Comparison of ENCODE assay signal across 8 cellular contexts in genomic region chr1:224168859-224169380, GRCh38. TPM values are rescaled to one million over a fixed set of nuclear protein-coding genes. Genes with fewer than 3 reads are reported as not detected.
DNase-seq lines count a peak whose midpoint lies in the region; ATAC-seq and TF ChIP-seq lines count a peak whose summit lies in the region.

No MANE protein-coding gene starts in this region.

- POLR2A ChIA-PET in AG04450 (lab: Yijun Ruan, JAX) = interaction anchor here (0.7 kb wide), 1 partner anchor 14 kb away, joined by 3 read pairs; the partner anchor contains the start of gene DEGS1

- H3K4me3 ChIP-seq in AG04450 (ENCODE audit: low read depth, low read length) = no peak overlapping the region
- no peak overlapping the region for H3K4me3 ChIP-seq in BE2C (ENCODE audit: low read depth, low read length)

- no peaks in the 10 kb centered on the region for H3K36me3 ChIP-seq in BE2C

- H3K4me1 ChIP-seq in BE2C = no peaks in the 10 kb centered on the region

- TF ChIP-seq CTCF in AG04450 (IDR thresholded peaks at IDR 0.05; ENCODE audit: low read depth, low read length) (no peak), BE2C (IDR thresholded peaks at IDR 0.05; ENCODE audit: low read depth, low read length) (no peak)

- CTCF ChIA-PET in AG04450 (lab: Charles Lee) = interaction anchor here (0.7 to 1.8 kb wide), 4 partner anchors 9 to 1896 kb away, joined by 3 to 8 read pairs (median 6); no protein-coding TSS in a partner anchor

- ATAC-seq in GM18870 (IDR thresholded peaks at IDR 0.05; ENCODE audit: unreplicated experiment) (peak; percentile 96), HG03025 (IDR thresholded peaks at IDR 0.05; ENCODE audit: low FRiP score, unreplicated experiment) (peak; percentile 78), esophagus mucosa (peak; percentile 58)

- no peaks in the 10 kb centered on the region for H3K9me3 ChIP-seq in AG04450 (ENCODE audit: control insufficient read depth, insufficient read depth, low read length)
- H3K9me3 ChIP-seq in BE2C = no peaks in the 10 kb centered on the region

- H3K27ac ChIP-seq in AG04450 (ENCODE audit: low read depth, low read length) = peak overlapping the region; percentile 55

- DNase-seq in AG04450 (ENCODE audit: low read depth, low spot score) = no peak
- DNase-seq in RPMI7951 (ENCODE audit: low read depth) = peak; percentile 95
- DNase-seq in pons (ENCODE audit: low spot score) = peak; percentile 74
- no peak for DNase-seq in iPS-NIHi7 (ENCODE audit: extremely low spot score)
- DNase-seq in BE2C = no peak

- H3K27me3 ChIP-seq in AG04450 (ENCODE audit: control insufficient read depth, insufficient read depth, low read length) (no peaks in the 10 kb centered on the region), BE2C (no peaks in the 10 kb centered on the region)

RNA-seq across cellular contexts. Expression of gene DEGS1, which starts 14.1 kb away (rescaled TPM):
- polyA plus RNA-seq in AG04450 (2011; rRNA removed) = 144 and 193 TPM in 2 replicates
- polyA minus RNA-seq in AG04450 (2011; rRNA and poly(A)+ RNA removed) = 37.3 and 69.9 TPM in 2 replicates
- 152 and 158 TPM in 2 replicates for total RNA-seq in RPMI7951 (2014; rRNA removed; shearing (Covaris generic))
- total RNA-seq in esophagus mucosa = 31.3 TPM
- polyA plus RNA-seq in BE2C (2012; ENCODE audit: insufficient read depth, insufficient read length, low read depth) = 64.6 TPM

RNA-seq across cellular contexts. Expression of gene FBXO28, which starts 55.0 kb away (rescaled TPM):
- 20.2 and 27.2 TPM in 2 replicates for polyA plus RNA-seq in AG04450 (2011; rRNA removed)
- polyA minus RNA-seq in AG04450 (2011; rRNA and poly(A)+ RNA removed) = 20.1 and 34.1 TPM in 2 replicates
- total RNA-seq in RPMI7951 (2014; rRNA removed; shearing (Covaris generic)) = 24.3 and 26.6 TPM in 2 replicates
- 23.7 TPM for total RNA-seq in esophagus mucosa
- 14.1 TPM for polyA plus RNA-seq in BE2C (2012; ENCODE audit: insufficient read depth, insufficient read length, low read depth)

Comparison
In these comparisons a context has a peak if more than half of its experiments do, and no peak if none do; other contexts are left out.
1. DNase-seq: peak in RPMI7951 (single experiment) and pons (single experiment); none in AG04450 (single experiment), iPS-NIHi7 (single experiment) and BE2C (single experiment).
2. Peak in every context shown above with its lines, with median percentiles within 50 percentile points of each other: ATAC-seq.